In genomic region chr16:47309581-47310312, GRCh38 we compare ENCODE assay signal across 13 cellular contexts.
"Had no signal": no experiment of that assay in that cellular context is flagged by ENCODE, and none has a peak within 500 bp of the region (broad histone marks: within the 10 kb centered on the region; RNA-seq: fewer than 3 reads in every experiment).

No MANE protein-coding gene starts in this region.

- H3K27me3 ChIP-seq: foreskin keratinocyte, heart left ventricle had no signal

- H3K4me3 ChIP-seq: coronary artery, heart left ventricle had no signal

- H3K9me3 ChIP-seq: heart left ventricle had no signal

- DNase-seq: activated CD4-positive, alpha-beta T cell treated with anti-CD3 and anti-CD28 coated beads for 48 hours; activated naive CD4-positive, alpha-beta T cell treated with Interleukin-2 at 50 U/mL for 16 hours; activated naive CD8-positive, alpha-beta T cell treated with anti-CD3 and anti-CD28 coated beads, Interleukin-2, amount 50 U/mL, for 24 hours; caudate nucleus; effector memory CD4-positive, alpha-beta T cell; erythroblast; foreskin keratinocyte; heart left ventricle; islet precursor cell; stimulated activated CD4-positive, alpha-beta T cell treated with anti-CD3 and anti-CD28 coated beads, Interleukin-2, amount 100 ng/mL, for 48 hours; stimulated activated naive CD4-positive, alpha-beta T cell treated with Interleukin-2 at 50 U/mL for 16 hours had no signal

- ATAC-seq: activated naive CD8-positive, alpha-beta T cell treated with anti-CD3 and anti-CD28 coated beads, Interleukin-2, amount 50 U/mL, for 24 hours; foreskin keratinocyte; heart left ventricle; left lobe of liver had no signal

- H3K27ac ChIP-seq: coronary artery, foreskin keratinocyte had no signal
